Comparison of ENCODE assay signal across 7 cellular contexts in the genomic region with DNA sequence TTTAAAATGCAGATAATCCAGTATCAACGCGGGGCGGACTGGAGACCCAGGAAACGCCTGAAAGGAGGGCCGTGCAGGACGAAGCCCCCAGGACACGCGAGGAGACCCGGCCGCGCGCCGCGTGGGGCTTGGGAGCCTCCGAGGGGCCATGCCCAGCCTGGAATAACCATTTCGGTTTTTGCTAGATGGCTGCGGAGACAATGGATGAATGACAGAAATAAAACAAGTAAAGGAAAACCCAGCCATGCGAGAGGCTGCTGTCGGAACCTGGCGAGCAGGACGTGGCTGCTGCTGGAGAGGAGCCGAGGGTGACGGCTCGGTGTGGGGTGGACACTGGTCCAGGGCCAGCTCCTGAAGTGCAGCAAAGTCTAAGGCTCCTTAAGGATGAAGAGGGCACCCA.
"Had no signal": no experiment of that assay in that cellular context is flagged by ENCODE, and none has a peak within 500 bp of the region (broad histone marks: within the 10 kb centered on the region; RNA-seq: fewer than 3 reads in every experiment).

No MANE protein-coding gene starts in this region.

- DNase-seq: GM23248, KBM-7 had no signal

- H3K4me1 Mint-ChIP-seq: IgD-negative memory B cell had no signal

- ATAC-seq: HCT116, HepG2 had no signal

- H3K4me3 ChIP-seq: GM23248, HAP-1 had no signal

- H3K4me3 Mint-ChIP-seq: IgD-negative memory B cell had no signal

- H3K36me3 ChIP-seq: HAP-1 had no signal

- H3K4me1 ChIP-seq: HAP-1 had no signal

- H2AFZ ChIP-seq: GM23248 had no signal

- H3K27ac ChIP-seq: GM23248, KMS-11 had no signal

- H3K9ac ChIP-seq: GM23248, KMS-11 had no signal

- H3K9me3 Mint-ChIP-seq: IgD-negative memory B cell had no signal

- H3K36me3 Mint-ChIP-seq: IgD-negative memory B cell had no signal

- H3K4me2 ChIP-seq: KMS-11 had no signal

- H3K27ac Mint-ChIP-seq: IgD-negative memory B cell had no signal

- H3K9me3 ChIP-seq: HAP-1 had no signal
